In the genomic region with DNA sequence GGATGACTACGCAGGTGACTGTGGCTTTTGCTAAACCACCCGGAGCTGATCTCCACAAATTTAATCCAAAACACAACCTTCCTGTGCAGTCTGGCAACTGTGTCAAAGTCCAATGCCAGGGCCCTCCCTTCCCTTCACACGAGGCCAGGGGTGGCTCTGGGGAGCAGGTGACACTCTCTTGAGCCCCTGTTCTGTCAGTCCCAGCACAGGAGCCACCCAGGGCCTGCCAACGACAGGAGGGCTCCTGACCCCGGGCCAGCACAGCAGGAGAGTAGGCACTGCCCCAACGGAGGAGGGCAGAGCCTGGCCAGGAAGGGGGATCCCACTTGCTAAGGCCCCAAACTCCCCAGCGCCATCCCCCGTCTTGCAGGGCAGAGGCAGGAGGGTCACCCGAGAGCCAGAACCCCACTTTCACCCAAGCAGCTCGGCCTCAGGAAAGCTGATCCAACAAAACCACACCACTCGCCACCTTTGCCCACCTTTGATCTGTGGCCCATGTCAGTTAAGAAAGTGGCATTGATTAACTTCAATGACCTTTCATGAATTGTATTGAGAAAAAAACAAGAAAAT, we compare ENCODE assay signal across 18 cellular contexts. TPM values are rescaled to one million over a fixed set of nuclear protein-coding genes. Genes with fewer than 3 reads are reported as not detected.
DNase-seq lines count a peak whose midpoint lies in the region; ATAC-seq, FAIRE-seq and TF ChIP-seq lines count a peak whose summit lies in the region.
"Had no signal": no experiment of that assay in that cellular context is flagged by ENCODE, and none has a peak within 500 bp of the region (broad histone marks: within the 10 kb centered on the region; RNA-seq: fewer than 3 reads in every experiment).

No MANE protein-coding gene starts in this region.

- H2AFZ ChIP-seq in H1 (ENCODE audit: low read length) (no peak overlapping the region), Karpas-422 (ENCODE audit: low read length) (no peak overlapping the region)
- H2AFZ ChIP-seq: GM23338 had no signal

- H2BK15ac ChIP-seq in H1 (ENCODE audit: low read length): no peak overlapping the region

- no peak overlapping the region for H3K14ac ChIP-seq in H1 (ENCODE audit: insufficient read length)

- peaks cover 0 to 8% (median 0%) of the 10 kb centered on the region in 11 experiments; a peak in 1 of 22 replicates for H3K9me3 ChIP-seq in BLaER1 treated with 17β-estradiol and CSF1 and Interleukin-3, amounts not matched to agents 10 nM and 100 nM (replicated peaks in 1 of 11)
- no peaks in the 10 kb centered on the region for H3K9me3 ChIP-seq in H1 (ENCODE audit: insufficient read depth in 2 of 2, low read depth in 1 of 2, low read length in 1 of 2)
- no peaks in the 10 kb centered on the region for H3K9me3 ChIP-seq in spleen
- no peaks in the 10 kb centered on the region for H3K9me3 ChIP-seq in Karpas-422 (ENCODE audit: low read length)
- no peaks in the 10 kb centered on the region for H3K9me3 ChIP-seq in body of pancreas

- no peak for TF ChIP-seq POLR2A in H1 (IDR thresholded peaks at IDR 0.05; ENCODE audit: control extremely low read depth in 1 of 2, low read depth in 2 of 2, low read length in 2 of 2)
- no peak for TF ChIP-seq POLR2A in spleen (IDR thresholded peaks at IDR 0.05)
- no peak for TF ChIP-seq POLR2A in body of pancreas (IDR thresholded peaks at IDR 0.05)

- no peak overlapping the region for H2AK5ac ChIP-seq in H1 (ENCODE audit: low read depth, low read length)

- no peak overlapping the region for H3K56ac ChIP-seq in H1 (replicated peaks; ENCODE audit: insufficient read length, low read depth, low read length)

- WGBS in H1 (ENCODE audit: extremely low coverage in 1 of 2, insufficient coverage in 1 of 2, insufficient read length in 1 of 2, insufficient replicate concordance in 2 of 2, low coverage in 1 of 2, low lambda C conversion rate in 2 of 2, missing lambda C conversion rate in 1 of 2), 2 experiments: 89% methylated on average over 9 of the region's 11 CpGs; no CpG with 5 or more reads in 1 of the 2 experiments
- WGBS in spleen, 5 donors: 81 to 87% (median 86%) methylated on average over 10 to 11 of the region's 11 CpGs
- 72% methylated on average over 8 to 10 of the region's 11 CpGs for WGBS in body of pancreas, 2 donors

- peaks cover 21% of the 10 kb centered on the region for H3K27me3 Mint-ChIP-seq in nephron (ENCODE audit: low read depth)
- H3K27me3 Mint-ChIP-seq: B cell had no signal

- H2BK120ac ChIP-seq in H1 (replicated peaks; ENCODE audit: low read depth, low read length): no peak overlapping the region

- H3K4me3 ChIP-seq in BLaER1 treated with 17β-estradiol and CSF1 and Interleukin-3, amounts not matched to agents 10 nM and 100 nM: no peak overlapping the region
- H3K4me3 ChIP-seq in H1 (ENCODE audit: extremely low read depth in 1 of 4, insufficient read depth in 2 of 4, low read depth in 3 of 4, low read length in 4 of 4) (no peak overlapping the region), spleen (no peak overlapping the region), Karpas-422 (ENCODE audit: low read length) (no peak overlapping the region), body of pancreas (no peak overlapping the region)
- H3K4me3 ChIP-seq: GM23338 had no signal

- no peak overlapping the region for H2BK20ac ChIP-seq in H1 (ENCODE audit: low read length)

- H3K4ac ChIP-seq in H1 (replicated peaks; ENCODE audit: insufficient read length, low read depth, low read length): no peak overlapping the region

- no peak overlapping the region for H3K23ac ChIP-seq in H1 (ENCODE audit: insufficient read length)

- ATAC-seq in body of pancreas: no peak
- ATAC-seq: GM23338 had no signal

- H3K9ac ChIP-seq in BLaER1 treated with 17β-estradiol and CSF1 and Interleukin-3, amounts not matched to agents 10 nM and 100 nM: no peak overlapping the region
- H3K9ac ChIP-seq in H1 (replicated peaks in 1 of 4; ENCODE audit: extremely low read depth in 1 of 4, low read depth in 3 of 4, low read length in 3 of 4) (no peak overlapping the region), Karpas-422 (ENCODE audit: low read length) (no peak overlapping the region)

- no peak overlapping the region for H2BK12ac ChIP-seq in H1 (ENCODE audit: low read depth, low read length)

- H3K36me3 ChIP-seq in BLaER1 treated with 17β-estradiol and CSF1 and Interleukin-3, amounts not matched to agents 10 nM and 100 nM: no peaks in the 10 kb centered on the region
- H3K36me3 ChIP-seq in H1 (ENCODE audit: control insufficient read depth in 2 of 4, insufficient read depth in 4 of 4, low read length in 3 of 4) (no peaks in the 10 kb centered on the region), spleen (no peaks in the 10 kb centered on the region), Karpas-422 (ENCODE audit: insufficient read depth, low read length) (no peaks in the 10 kb centered on the region), body of pancreas (replicated peaks in 1 of 2; ENCODE audit: insufficient read depth in 1 of 2, low read depth in 2 of 2) (no peaks in the 10 kb centered on the region)

- no peak overlapping the region; the same call in 1 of the 2 replicates for H2BK5ac ChIP-seq in H1 (ENCODE audit: low read depth, low read length)

- H4K8ac ChIP-seq in H1 (ENCODE audit: extremely low read depth, insufficient read depth, low read length): peak overlapping the region; percentile 25; the same call in 1 of the 2 replicates

- H3K79me1 ChIP-seq in H1 (ENCODE audit: low read depth, low read length): no peaks in the 10 kb centered on the region

- no peak overlapping the region for H4K91ac ChIP-seq in H1 (replicated peaks; ENCODE audit: insufficient read length, low read length)

- H3K27ac Mint-ChIP-seq in nephron: peak overlapping the region in 2 of 3 experiments; percentile 29 to 71
- H3K27ac Mint-ChIP-seq: B cell, GM23338, HFFc6, IgD-negative memory B cell had no signal

- intact Hi-C loops in spleen (cut with DNase I; ENCODE audit: low total_unique reads): no loop called here
- intact Hi-C loops in body of pancreas (cut with DNase I): no loop called here

- H3K79me2 ChIP-seq in H1 (ENCODE audit: control insufficient read depth in 1 of 2, insufficient read depth in 2 of 2, low read length in 2 of 2): no peaks in the 10 kb centered on the region
- no peaks in the 10 kb centered on the region for H3K79me2 ChIP-seq in Karpas-422 (ENCODE audit: low read length)

- H3K4me1 Mint-ChIP-seq in nephron: no peaks in the 10 kb centered on the region
- H3K4me1 Mint-ChIP-seq: B cell; CD14-positive monocyte; CD4-positive, alpha-beta memory T cell; GM23338; IgD-negative memory B cell had no signal

- no peak overlapping the region for H3K18ac ChIP-seq in H1 (ENCODE audit: extremely low read depth, low read length)

- H3K4me3 Mint-ChIP-seq in nephron: no peak overlapping the region
- H3K4me3 Mint-ChIP-seq: B cell; CD14-positive monocyte; CD4-positive, alpha-beta memory T cell; GM23338; HFFc6; IgD-negative memory B cell had no signal

- FAIRE-seq in H1 (lab: Jason Lieb, UNC): no peak
- FAIRE-seq: HTR-8/SVneo had no signal

- DNase-seq in H1 (ENCODE audit: low read depth in 1 of 2, low spot score in 2 of 2) (no peak), spleen (peak; percentile 64), Karpas-422 (no peak), body of pancreas (no peak), GM10266 (ENCODE audit: extremely low spot score) (no peak)
- DNase-seq: DMS153, DMS79, GDM1, H7, HFFc6 had no signal

- TF ChIP-seq RAD21 in H1 (IDR thresholded peaks at IDR 0.05 in 1 of 2, conservative IDR thresholded peaks at IDR 0.05 in 1 of 2; ENCODE audit: low read depth in 2 of 2, low read length in 2 of 2): no peak

- no peaks in the 10 kb centered on the region for H3K23me2 ChIP-seq in H1 (ENCODE audit: low read depth, low read length)

- TF ChIP-seq EP300 in H1 (IDR thresholded peaks at IDR 0.05; ENCODE audit: borderline replicate concordance in 1 of 2, low read depth in 2 of 2, low read length in 2 of 2): no peak

- peaks cover 9% of the 10 kb centered on the region for H3K9me3 Mint-ChIP-seq in nephron
- H3K9me3 Mint-ChIP-seq: GM23338, IgD-negative memory B cell had no signal

- H3K27ac ChIP-seq in BLaER1 treated with 17β-estradiol and CSF1 and Interleukin-3, amounts not matched to agents 10 nM and 100 nM: no peak overlapping the region
- H3K27ac ChIP-seq in H1 (ENCODE audit: low read depth, low read length): no peak overlapping the region
- H3K27ac ChIP-seq in spleen: no peak overlapping the region
- H3K27ac ChIP-seq in Karpas-422 (ENCODE audit: low read length): no peak overlapping the region
- H3K27ac ChIP-seq in body of pancreas: no peak overlapping the region

- CTCF ChIA-PET in H1 (lab: Charles Lee; ENCODE audit: partially characterized antibody): interaction anchor here (0.6 to 2.1 kb wide), 4 partner anchors 10 to 209 kb away, joined by 3 to 9 read pairs (median 4); no protein-coding TSS in a partner anchor

- H3K36me3 Mint-ChIP-seq in nephron (ENCODE audit: low read depth): no peaks in the 10 kb centered on the region
- H3K36me3 Mint-ChIP-seq: CD14-positive monocyte; CD4-positive, alpha-beta memory T cell had no signal

- H4K5ac ChIP-seq in H1 (ENCODE audit: insufficient read length, low read depth, low read length): no peak overlapping the region

- peaks cover 0 to 62% (median 47%) of the 10 kb centered on the region in 10 experiments; a peak in 17 of 20 replicates for H3K4me1 ChIP-seq in BLaER1 treated with 17β-estradiol and CSF1 and Interleukin-3, amounts not matched to agents 10 nM and 100 nM
- H3K4me1 ChIP-seq in H1 (replicated peaks in 1 of 4; ENCODE audit: control insufficient read depth in 3 of 4, insufficient read depth in 4 of 4, low read length in 3 of 4): no peaks in the 10 kb centered on the region
- no peaks in the 10 kb centered on the region for H3K4me1 ChIP-seq in spleen
- peaks cover 7% of the 10 kb centered on the region for H3K4me1 ChIP-seq in Karpas-422 (ENCODE audit: low read length)
- H3K4me1 ChIP-seq in body of pancreas: no peaks in the 10 kb centered on the region

- H3K27me3 ChIP-seq in BLaER1 treated with 17β-estradiol and CSF1 and Interleukin-3, amounts not matched to agents 10 nM and 100 nM: peaks cover 26 to 36% (median 34%) of the 10 kb centered on the region in 11 experiments
- H3K27me3 ChIP-seq in H1 (replicated peaks in 1 of 4; ENCODE audit: control insufficient read depth in 3 of 4, extremely low read depth in 1 of 4, insufficient read depth in 3 of 4, low read length in 3 of 4): no peaks in the 10 kb centered on the region
- H3K27me3 ChIP-seq in spleen (replicated peaks in 1 of 7): no peaks in the 10 kb centered on the region
- no peaks in the 10 kb centered on the region for H3K27me3 ChIP-seq in Karpas-422 (ENCODE audit: low read length)
- no peaks in the 10 kb centered on the region for H3K27me3 ChIP-seq in body of pancreas

- POLR2A ChIA-PET in H1 (lab: Charles Lee; ENCODE audit: partially characterized antibody): no interaction called here

- TF ChIP-seq CTCF in H1 (IDR thresholded peaks at IDR 0.05; ENCODE audit: control extremely low read depth in 1 of 3, insufficient read depth in 1 of 3, low read depth in 1 of 3, low read length in 3 of 3): no peak
- no peak for TF ChIP-seq CTCF in nephron (IDR thresholded peaks at IDR 0.05; ENCODE audit: unreplicated experiment in 3 of 3)
- TF ChIP-seq CTCF in spleen (IDR thresholded peaks at IDR 0.05 in 8 of 11, conservative IDR thresholded peaks at IDR 0.05 in 3 of 11): no peak
- TF ChIP-seq CTCF in body of pancreas (IDR thresholded peaks at IDR 0.05): no peak
- TF ChIP-seq CTCF in GM10266 (IDR thresholded peaks at IDR 0.05; ENCODE audit: control insufficient read depth, insufficient read depth, low read depth, missing control alignments): no peak

- peak overlapping the region in 9 of 11 experiments; percentile 15 to 84 (median 74); a peak in 15 of 22 replicates for H3K4me2 ChIP-seq in BLaER1 treated with 17β-estradiol and CSF1 and Interleukin-3, amounts not matched to agents 10 nM and 100 nM
- H3K4me2 ChIP-seq in H1 (ENCODE audit: insufficient read depth in 1 of 2, low read depth in 2 of 2, low read length in 2 of 2) (no peak overlapping the region), Karpas-422 (ENCODE audit: low read depth, low read length, poor library complexity, severe bottlenecking) (no peak overlapping the region)
- H3K4me2 ChIP-seq: GM23338 had no signal

- H4K20me1 ChIP-seq in BLaER1 treated with 17β-estradiol and CSF1 and Interleukin-3, amounts not matched to agents 10 nM and 100 nM: peaks cover 0 to 33% (median 13%) of the 10 kb centered on the region in 11 experiments; a peak in 11 of 22 replicates
- H4K20me1 ChIP-seq in H1 (replicated peaks in 1 of 2; ENCODE audit: control insufficient read depth in 1 of 2, insufficient read depth in 2 of 2, low read length in 2 of 2) (no peaks in the 10 kb centered on the region), Karpas-422 (ENCODE audit: insufficient read depth, low read depth, low read length) (peaks cover 4% of the 10 kb centered on the region; the same call in 1 of the 2 replicates)

- no peaks in the 10 kb centered on the region for H3K9me2 ChIP-seq in Karpas-422 (replicated peaks; ENCODE audit: insufficient read depth, low read length)

RNA-seq across cellular contexts. Expression of a gene that starts 44.7 kb away (rescaled TPM):
- 2.0 and 2.8 TPM in 2 replicates for total RNA-seq in H1 (2021; fragmentation: NEBNext Ultra II Directional; extraction: Animal tissue kit (Norgen Biotek cat#: 25700))
- polyA plus RNA-seq in H1 (2011; rRNA removed) (1.9 and 2.5 TPM in 2 replicates), spleen (1 to 10 TPM; 1.2 to 2.7 (median 2.4) TPM)
- polyA plus RNA-seq in H1 (2011; cell fraction: cytosol; rRNA removed): 2.2 TPM
- polyA plus RNA-seq in H1 (2011; cell fraction: nucleus; rRNA removed): 3.8 TPM
- polyA plus RNA-seq in H1 (2012, experiment 1 of 2): 0.57 to 2.2 TPM (median 1.6 TPM) in 4 replicates
- polyA plus RNA-seq in H1 (2012, experiment 2 of 2): 1.1 TPM
- polyA plus RNA-seq in H1 (2013, experiment 1 of 2): 1.4 TPM
- 1.1 TPM for polyA plus RNA-seq in H1 (2013, experiment 2 of 2)
- polyA minus RNA-seq in H1 (2011; rRNA and poly(A)+ RNA removed): 3.3 and 3.7 TPM in 2 replicates
- polyA minus RNA-seq in H1 (2011; cell fraction: cytosol; rRNA and poly(A)+ RNA removed): 1.3 TPM
- polyA minus RNA-seq in H1 (2011; cell fraction: nucleus; rRNA and poly(A)+ RNA removed): 2.3 TPM
- total RNA-seq in spleen (1 to 10 TPM in 6 of 7 donors, under 1 TPM in 1; 0.60 to 4.3 (median 1.9) TPM), body of pancreas (1 to 10 TPM in 1 of 2 donors, under 1 TPM in 1; 0.66 to 2.3 TPM)
- 1.5 and 3.6 TPM in 2 replicates for total RNA-seq in Karpas-422 (2014; rRNA removed; shearing (Covaris generic); ENCODE audit: low replicate concordance)

Comparison
In these comparisons a context has a peak if more than half of its experiments do, and no peak if none do; other contexts are left out.
1. H3K4me2 ChIP-seq: peak in BLaER1 treated with 17β-estradiol and CSF1 and Interleukin-3, amounts not matched to agents 10 nM and 100 nM (9 of 11); none in H1 (0 of 2) and Karpas-422 (single experiment).